2 cellular contexts compared by ENCODE assay signal in the genomic region with DNA sequence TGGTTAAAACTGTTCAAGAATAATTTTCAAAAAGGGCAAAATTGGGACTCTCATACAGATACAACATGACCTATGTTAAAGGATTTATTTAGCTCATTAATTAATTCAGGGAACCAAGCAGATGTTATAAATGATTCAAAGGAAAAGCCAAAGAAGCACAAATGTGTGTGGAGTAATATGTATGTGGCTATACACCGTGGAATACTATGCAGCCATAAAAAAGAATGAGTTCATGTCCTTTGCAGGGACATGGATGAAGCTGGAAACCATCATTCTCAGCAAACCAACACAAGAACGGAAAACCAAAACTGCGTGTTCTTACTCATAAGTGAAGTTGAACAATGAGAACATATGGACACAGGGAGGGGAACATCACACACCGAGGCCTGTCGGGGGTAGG. TPM values are rescaled to one million over a fixed set of nuclear protein-coding genes. Genes with fewer than 3 reads are reported as not detected.
"Had no signal": no experiment of that assay in that cellular context is flagged by ENCODE, and none has a peak within 500 bp of the region (broad histone marks: within the 10 kb centered on the region; RNA-seq: fewer than 3 reads in every experiment).

No MANE protein-coding gene starts in this region.

RNA-seq across cellular contexts. Expression of gene FAM114A1, which starts 48.7 kb away (rescaled TPM):
- polyA plus RNA-seq: immature natural killer cell; naive thymus-derived CD4-positive, alpha-beta T cell had no signal

RNA-seq across cellular contexts. Expression of gene TLR6, which starts 59.6 kb away (rescaled TPM):
- polyA plus RNA-seq: naive thymus-derived CD4-positive, alpha-beta T cell had no signal
